Comparison of ENCODE assay signal across 2 cellular contexts in the genomic region with DNA sequence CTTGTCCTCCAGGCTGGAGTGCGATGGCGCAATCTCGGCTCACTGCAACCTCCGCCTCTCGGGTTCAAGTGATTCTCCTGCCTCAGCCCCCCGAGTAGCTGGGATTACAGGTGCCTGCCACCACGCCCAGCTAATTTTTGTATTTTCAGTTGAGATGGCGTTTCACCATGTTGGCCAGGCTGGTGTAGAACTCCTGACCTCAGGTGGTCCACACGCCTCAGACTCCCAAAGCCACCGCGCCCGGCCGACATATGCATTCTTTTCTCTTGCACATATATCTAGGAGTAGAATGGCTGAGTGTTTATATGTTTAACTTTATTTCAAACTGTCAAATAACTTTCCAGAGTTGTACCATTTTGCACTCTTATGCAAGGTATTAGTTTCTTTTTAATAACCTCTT.
A peak's percentile ranks its signal among the peaks of the same experiment; 100 is the strongest.
TF ChIP-seq lines count a peak whose summit lies in the region.

No MANE protein-coding gene starts in this region.

TF ChIP-seq in K562, 482 proteins besides CTCF, POLR2A, EP300 and RAD21:
- peak; percentile 50; the same call in 1 of the 2 replicates for TF ChIP-seq CEBPB (tag; IDR thresholded peaks at IDR 0.05)

TF ChIP-seq in HepG2, 621 proteins besides CTCF, POLR2A, EP300 and RAD21:
- TF ChIP-seq CEBPG (CRISPR knock-in tag; IDR thresholded peaks at IDR 0.05): peak; percentile 29; the same call in 1 of the 2 replicates
